6 cellular contexts compared by ENCODE assay signal in the genomic region with DNA sequence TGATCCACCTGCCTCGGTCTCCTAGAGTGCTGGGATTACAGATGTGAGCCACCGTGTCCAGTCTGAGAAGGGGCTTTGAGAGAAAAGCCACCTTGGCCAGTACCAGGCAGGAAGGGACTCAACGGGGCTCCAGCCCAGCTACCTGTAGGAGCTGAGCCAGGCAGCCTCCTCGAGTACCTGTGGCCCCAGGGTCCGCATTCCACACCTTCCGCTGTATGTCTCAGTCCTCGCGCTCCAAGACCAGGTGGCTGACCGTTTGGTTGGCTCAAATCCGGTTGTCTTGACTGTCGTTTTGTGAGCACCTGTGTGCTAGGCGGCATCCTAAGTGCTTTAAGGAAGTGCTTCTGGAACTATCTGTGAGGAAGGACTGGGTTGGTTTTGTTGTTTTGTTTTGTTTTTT. TPM values are rescaled to one million over a fixed set of nuclear protein-coding genes. Genes with fewer than 3 reads are reported as not detected.
"Had no signal": no experiment of that assay in that cellular context is flagged by ENCODE, and none has a peak within 500 bp of the region (broad histone marks: within the 10 kb centered on the region; RNA-seq: fewer than 3 reads in every experiment).

No MANE protein-coding gene starts in this region.

- H3K4me3 Mint-ChIP-seq: GM23338 had no signal

- H3K4me1 ChIP-seq: HAP-1 had no signal

- DNase-seq: IMR-90 had no signal

- H3K4me3 ChIP-seq: GM23338, HAP-1, K562 had no signal

- H3K4me1 Mint-ChIP-seq: GM23338 had no signal

- H3K4me2 ChIP-seq: GM23338 had no signal

- H3K9me3 ChIP-seq: HAP-1 had no signal

- H3K27ac Mint-ChIP-seq: GM23338 had no signal

- H3K9me3 Mint-ChIP-seq: GM23338 had no signal

- H2AFZ ChIP-seq: GM23338 had no signal

RNA-seq across cellular contexts. Expression of a gene that starts 22.1 kb away (rescaled TPM):
- total RNA-seq: HT-29, IMR-90 had no signal

RNA-seq across cellular contexts. Expression of a gene that starts 55.4 kb away (rescaled TPM):
- total RNA-seq: GM23338, H1, HT-29, IMR-90 had no signal
- polyA plus RNA-seq: GM23338, IMR-90 had no signal
